In genomic region chr1:244393604-244394176, GRCh38 we compare ENCODE assay signal across 1 cellular context.
TF ChIP-seq lines count a peak whose summit lies in the region.

No MANE protein-coding gene starts in this region.

TF ChIP-seq in K562, 482 proteins besides CTCF, POLR2A, EP300 and RAD21 (continued from another document and continues in another):
- TF ChIP-seq, protein P1, sequence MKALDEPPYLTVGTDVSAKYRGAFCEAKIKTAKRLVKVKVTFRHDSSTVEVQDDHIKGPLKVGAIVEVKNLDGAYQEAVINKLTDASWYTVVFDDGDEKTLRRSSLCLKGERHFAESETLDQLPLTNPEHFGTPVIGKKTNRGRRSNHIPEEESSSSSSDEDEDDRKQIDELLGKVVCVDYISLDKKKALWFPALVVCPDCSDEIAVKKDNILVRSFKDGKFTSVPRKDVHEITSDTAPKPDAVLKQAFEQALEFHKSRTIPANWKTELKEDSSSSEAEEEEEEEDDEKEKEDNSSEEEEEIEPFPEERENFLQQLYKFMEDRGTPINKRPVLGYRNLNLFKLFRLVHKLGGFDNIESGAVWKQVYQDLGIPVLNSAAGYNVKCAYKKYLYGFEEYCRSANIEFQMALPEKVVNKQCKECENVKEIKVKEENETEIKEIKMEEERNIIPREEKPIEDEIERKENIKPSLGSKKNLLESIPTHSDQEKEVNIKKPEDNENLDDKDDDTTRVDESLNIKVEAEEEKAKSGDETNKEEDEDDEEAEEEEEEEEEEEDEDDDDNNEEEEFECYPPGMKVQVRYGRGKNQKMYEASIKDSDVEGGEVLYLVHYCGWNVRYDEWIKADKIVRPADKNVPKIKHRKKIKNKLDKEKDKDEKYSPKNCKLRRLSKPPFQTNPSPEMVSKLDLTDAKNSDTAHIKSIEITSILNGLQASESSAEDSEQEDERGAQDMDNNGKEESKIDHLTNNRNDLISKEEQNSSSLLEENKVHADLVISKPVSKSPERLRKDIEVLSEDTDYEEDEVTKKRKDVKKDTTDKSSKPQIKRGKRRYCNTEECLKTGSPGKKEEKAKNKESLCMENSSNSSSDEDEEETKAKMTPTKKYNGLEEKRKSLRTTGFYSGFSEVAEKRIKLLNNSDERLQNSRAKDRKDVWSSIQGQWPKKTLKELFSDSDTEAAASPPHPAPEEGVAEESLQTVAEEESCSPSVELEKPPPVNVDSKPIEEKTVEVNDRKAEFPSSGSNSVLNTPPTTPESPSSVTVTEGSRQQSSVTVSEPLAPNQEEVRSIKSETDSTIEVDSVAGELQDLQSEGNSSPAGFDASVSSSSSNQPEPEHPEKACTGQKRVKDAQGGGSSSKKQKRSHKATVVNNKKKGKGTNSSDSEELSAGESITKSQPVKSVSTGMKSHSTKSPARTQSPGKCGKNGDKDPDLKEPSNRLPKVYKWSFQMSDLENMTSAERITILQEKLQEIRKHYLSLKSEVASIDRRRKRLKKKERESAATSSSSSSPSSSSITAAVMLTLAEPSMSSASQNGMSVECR (CRISPR knock-in tag; IDR thresholded peaks at IDR 0.05): no peak
- TF ChIP-seq NFIC (IDR thresholded peaks at IDR 0.05) (no peak), BRF2 (IDR thresholded peaks at IDR 0.05; ENCODE audit: borderline replicate concordance, insufficient read depth, insufficient read length) (no peak), E2F1 (CRISPR knock-in tag; IDR thresholded peaks at IDR 0.05) (no peak), KLF6 (CRISPR knock-in tag; IDR thresholded peaks at IDR 0.05; ENCODE audit: borderline replicate concordance) (peak; percentile 57; the same call in 1 of the 2 replicates), ZNF586 (CRISPR knock-in tag; conservative IDR thresholded peaks at IDR 0.05) (no peak), ASH1L (IDR thresholded peaks at IDR 0.05; ENCODE audit: borderline replicate concordance, low read depth, partially characterized antibody) (no peak), SRF (CRISPR knock-in tag; IDR thresholded peaks at IDR 0.05) (no peak), ZNF121 (CRISPR knock-in tag; conservative IDR thresholded peaks at IDR 0.05) (no peak), COPS2 (conservative IDR thresholded peaks at IDR 0.05) (no peak), DDX20 (tag; IDR thresholded peaks at IDR 0.05; ENCODE audit: low read depth) (no peak), HNRNPLL (IDR thresholded peaks at IDR 0.05; ENCODE audit: low read depth, low read length, poor library complexity, severe bottlenecking) (peak; percentile 98), NELFE (IDR thresholded peaks at IDR 0.05; ENCODE audit: insufficient read depth, insufficient read length) (no peak), CREB3L1 (IDR thresholded peaks at IDR 0.05; ENCODE audit: borderline replicate concordance, low read depth) (peak; percentile 63; the same call in 1 of the 2 replicates), FOXP1 (CRISPR knock-in tag; IDR thresholded peaks at IDR 0.05) (no peak), NR2F6 (CRISPR knock-in tag; IDR thresholded peaks at IDR 0.05) (no peak), MAZ (CRISPR knock-in tag; conservative IDR thresholded peaks at IDR 0.05 in 1 of 2, IDR thresholded peaks at IDR 0.05 in 1 of 2) (peak; percentile 70 to 86), ZNF583 (CRISPR knock-in tag; IDR thresholded peaks at IDR 0.05) (0 out of 2 replicates have a peak, but pooled peaks have one; percentile 47), BHLHE40 (IDR thresholded peaks at IDR 0.05; ENCODE audit: low read length) (peak; percentile 35; the same call in 1 of the 2 replicates), NONO (IDR thresholded peaks at IDR 0.05; ENCODE audit: low read depth in 2 of 2, low read length in 1 of 2) (no peak), MTA3 (IDR thresholded peaks at IDR 0.05; ENCODE audit: borderline replicate concordance) (peak; percentile 85), XRCC4 (IDR thresholded peaks at IDR 0.05; ENCODE audit: extremely low read depth, insufficient read depth, insufficient read length) (no peak), MYC (IDR thresholded peaks at IDR 0.05; ENCODE audit: low read depth, low read length) (peak; percentile 68), MYC (CRISPR knock-in tag; IDR thresholded peaks at IDR 0.05; ENCODE audit: borderline replicate concordance, low read depth) (no peak), ARNT (IDR thresholded peaks at IDR 0.05) (peak; percentile 25 to 85), CHCHD3 (CRISPR knock-in tag; IDR thresholded peaks at IDR 0.05) (no peak), ZNF436 (CRISPR knock-in tag; IDR thresholded peaks at IDR 0.05) (no peak), SIN3B (IDR thresholded peaks at IDR 0.05; ENCODE audit: low read depth) (no peak), CBX5 (IDR thresholded peaks at IDR 0.05; ENCODE audit: borderline replicate concordance, low read depth) (peak; percentile 77), ZNF507 (tag; conservative IDR thresholded peaks at IDR 0.05) (no peak), ATF1 (CRISPR knock-in tag; IDR thresholded peaks at IDR 0.05) (no peak), ATF1 (tag; IDR thresholded peaks at IDR 0.05) (peak; percentile 85)
- TF ChIP-seq, protein P2, sequence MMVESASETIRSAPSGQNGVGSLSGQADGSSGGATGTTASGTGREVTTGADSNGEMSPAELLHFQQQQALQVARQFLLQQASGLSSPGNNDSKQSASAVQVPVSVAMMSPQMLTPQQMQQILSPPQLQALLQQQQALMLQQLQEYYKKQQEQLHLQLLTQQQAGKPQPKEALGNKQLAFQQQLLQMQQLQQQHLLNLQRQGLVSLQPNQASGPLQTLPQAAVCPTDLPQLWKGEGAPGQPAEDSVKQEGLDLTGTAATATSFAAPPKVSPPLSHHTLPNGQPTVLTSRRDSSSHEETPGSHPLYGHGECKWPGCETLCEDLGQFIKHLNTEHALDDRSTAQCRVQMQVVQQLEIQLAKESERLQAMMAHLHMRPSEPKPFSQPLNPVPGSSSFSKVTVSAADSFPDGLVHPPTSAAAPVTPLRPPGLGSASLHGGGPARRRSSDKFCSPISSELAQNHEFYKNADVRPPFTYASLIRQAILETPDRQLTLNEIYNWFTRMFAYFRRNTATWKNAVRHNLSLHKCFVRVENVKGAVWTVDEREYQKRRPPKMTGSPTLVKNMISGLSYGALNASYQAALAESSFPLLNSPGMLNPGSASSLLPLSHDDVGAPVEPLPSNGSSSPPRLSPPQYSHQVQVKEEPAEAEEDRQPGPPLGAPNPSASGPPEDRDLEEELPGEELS (CRISPR knock-in tag; IDR thresholded peaks at IDR 0.05; ENCODE audit: borderline replicate concordance): 0 out of 2 replicates have a peak, but pooled peaks have one; percentile 16
- TF ChIP-seq, protein P3, sequence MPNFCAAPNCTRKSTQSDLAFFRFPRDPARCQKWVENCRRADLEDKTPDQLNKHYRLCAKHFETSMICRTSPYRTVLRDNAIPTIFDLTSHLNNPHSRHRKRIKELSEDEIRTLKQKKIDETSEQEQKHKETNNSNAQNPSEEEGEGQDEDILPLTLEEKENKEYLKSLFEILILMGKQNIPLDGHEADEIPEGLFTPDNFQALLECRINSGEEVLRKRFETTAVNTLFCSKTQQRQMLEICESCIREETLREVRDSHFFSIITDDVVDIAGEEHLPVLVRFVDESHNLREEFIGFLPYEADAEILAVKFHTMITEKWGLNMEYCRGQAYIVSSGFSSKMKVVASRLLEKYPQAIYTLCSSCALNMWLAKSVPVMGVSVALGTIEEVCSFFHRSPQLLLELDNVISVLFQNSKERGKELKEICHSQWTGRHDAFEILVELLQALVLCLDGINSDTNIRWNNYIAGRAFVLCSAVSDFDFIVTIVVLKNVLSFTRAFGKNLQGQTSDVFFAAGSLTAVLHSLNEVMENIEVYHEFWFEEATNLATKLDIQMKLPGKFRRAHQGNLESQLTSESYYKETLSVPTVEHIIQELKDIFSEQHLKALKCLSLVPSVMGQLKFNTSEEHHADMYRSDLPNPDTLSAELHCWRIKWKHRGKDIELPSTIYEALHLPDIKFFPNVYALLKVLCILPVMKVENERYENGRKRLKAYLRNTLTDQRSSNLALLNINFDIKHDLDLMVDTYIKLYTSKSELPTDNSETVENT (CRISPR knock-in tag; IDR thresholded peaks at IDR 0.05): no peak
- TF ChIP-seq, protein P4, sequence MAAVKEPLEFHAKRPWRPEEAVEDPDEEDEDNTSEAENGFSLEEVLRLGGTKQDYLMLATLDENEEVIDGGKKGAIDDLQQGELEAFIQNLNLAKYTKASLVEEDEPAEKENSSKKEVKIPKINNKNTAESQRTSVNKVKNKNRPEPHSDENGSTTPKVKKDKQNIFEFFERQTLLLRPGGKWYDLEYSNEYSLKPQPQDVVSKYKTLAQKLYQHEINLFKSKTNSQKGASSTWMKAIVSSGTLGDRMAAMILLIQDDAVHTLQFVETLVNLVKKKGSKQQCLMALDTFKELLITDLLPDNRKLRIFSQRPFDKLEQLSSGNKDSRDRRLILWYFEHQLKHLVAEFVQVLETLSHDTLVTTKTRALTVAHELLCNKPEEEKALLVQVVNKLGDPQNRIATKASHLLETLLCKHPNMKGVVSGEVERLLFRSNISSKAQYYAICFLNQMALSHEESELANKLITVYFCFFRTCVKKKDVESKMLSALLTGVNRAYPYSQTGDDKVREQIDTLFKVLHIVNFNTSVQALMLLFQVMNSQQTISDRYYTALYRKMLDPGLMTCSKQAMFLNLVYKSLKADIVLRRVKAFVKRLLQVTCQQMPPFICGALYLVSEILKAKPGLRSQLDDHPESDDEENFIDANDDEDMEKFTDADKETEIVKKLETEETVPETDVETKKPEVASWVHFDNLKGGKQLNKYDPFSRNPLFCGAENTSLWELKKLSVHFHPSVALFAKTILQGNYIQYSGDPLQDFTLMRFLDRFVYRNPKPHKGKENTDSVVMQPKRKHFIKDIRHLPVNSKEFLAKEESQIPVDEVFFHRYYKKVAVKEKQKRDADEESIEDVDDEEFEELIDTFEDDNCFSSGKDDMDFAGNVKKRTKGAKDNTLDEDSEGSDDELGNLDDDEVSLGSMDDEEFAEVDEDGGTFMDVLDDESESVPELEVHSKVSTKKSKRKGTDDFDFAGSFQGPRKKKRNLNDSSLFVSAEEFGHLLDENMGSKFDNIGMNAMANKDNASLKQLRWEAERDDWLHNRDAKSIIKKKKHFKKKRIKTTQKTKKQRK (IDR thresholded peaks at IDR 0.05; ENCODE audit: borderline replicate concordance, low read depth, low read length): no peak
- TF ChIP-seq, protein P5, sequence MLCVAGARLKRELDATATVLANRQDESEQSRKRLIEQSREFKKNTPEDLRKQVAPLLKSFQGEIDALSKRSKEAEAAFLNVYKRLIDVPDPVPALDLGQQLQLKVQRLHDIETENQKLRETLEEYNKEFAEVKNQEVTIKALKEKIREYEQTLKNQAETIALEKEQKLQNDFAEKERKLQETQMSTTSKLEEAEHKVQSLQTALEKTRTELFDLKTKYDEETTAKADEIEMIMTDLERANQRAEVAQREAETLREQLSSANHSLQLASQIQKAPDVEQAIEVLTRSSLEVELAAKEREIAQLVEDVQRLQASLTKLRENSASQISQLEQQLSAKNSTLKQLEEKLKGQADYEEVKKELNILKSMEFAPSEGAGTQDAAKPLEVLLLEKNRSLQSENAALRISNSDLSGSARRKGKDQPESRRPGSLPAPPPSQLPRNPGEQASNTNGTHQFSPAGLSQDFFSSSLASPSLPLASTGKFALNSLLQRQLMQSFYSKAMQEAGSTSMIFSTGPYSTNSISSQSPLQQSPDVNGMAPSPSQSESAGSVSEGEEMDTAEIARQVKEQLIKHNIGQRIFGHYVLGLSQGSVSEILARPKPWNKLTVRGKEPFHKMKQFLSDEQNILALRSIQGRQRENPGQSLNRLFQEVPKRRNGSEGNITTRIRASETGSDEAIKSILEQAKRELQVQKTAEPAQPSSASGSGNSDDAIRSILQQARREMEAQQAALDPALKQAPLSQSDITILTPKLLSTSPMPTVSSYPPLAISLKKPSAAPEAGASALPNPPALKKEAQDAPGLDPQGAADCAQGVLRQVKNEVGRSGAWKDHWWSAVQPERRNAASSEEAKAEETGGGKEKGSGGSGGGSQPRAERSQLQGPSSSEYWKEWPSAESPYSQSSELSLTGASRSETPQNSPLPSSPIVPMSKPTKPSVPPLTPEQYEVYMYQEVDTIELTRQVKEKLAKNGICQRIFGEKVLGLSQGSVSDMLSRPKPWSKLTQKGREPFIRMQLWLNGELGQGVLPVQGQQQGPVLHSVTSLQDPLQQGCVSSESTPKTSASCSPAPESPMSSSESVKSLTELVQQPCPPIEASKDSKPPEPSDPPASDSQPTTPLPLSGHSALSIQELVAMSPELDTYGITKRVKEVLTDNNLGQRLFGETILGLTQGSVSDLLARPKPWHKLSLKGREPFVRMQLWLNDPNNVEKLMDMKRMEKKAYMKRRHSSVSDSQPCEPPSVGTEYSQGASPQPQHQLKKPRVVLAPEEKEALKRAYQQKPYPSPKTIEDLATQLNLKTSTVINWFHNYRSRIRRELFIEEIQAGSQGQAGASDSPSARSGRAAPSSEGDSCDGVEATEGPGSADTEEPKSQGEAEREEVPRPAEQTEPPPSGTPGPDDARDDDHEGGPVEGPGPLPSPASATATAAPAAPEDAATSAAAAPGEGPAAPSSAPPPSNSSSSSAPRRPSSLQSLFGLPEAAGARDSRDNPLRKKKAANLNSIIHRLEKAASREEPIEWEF (CRISPR knock-in tag; IDR thresholded peaks at IDR 0.05): no peak
